ENCODE assay signal across 18 cellular contexts in the genomic region with DNA sequence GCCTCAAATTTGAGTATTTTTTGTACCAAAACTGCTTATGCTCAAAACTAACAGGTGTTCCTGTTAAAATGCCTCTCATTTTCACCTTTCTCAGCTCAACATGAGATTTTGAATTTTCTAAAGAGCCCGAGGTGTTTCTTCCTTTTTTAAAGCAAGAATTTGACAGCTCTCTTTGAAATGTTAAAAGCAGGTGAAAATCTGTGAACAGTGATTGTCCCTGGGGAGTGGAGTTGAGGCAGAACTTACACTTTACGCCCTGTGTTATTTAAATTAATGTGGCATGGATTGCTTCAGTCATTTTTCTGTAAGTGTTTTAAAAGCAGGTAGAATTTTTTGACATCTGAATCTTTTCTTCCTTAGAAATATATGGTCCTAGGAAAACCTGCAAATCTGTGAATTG. TPM values are rescaled to one million over a fixed set of nuclear protein-coding genes. Genes with fewer than 3 reads are reported as not detected.
DNase-seq lines count a peak whose midpoint lies in the region; ATAC-seq and TF ChIP-seq lines count a peak whose summit lies in the region.
"Had no signal": no experiment of that assay in that cellular context is flagged by ENCODE, and none has a peak within 500 bp of the region (broad histone marks: within the 10 kb centered on the region; RNA-seq: fewer than 3 reads in every experiment).

No MANE protein-coding gene starts in this region.

- peaks cover 60% of the 10 kb centered on the region for H3K4me1 Mint-ChIP-seq in GM23338
- H3K4me1 Mint-ChIP-seq: CD4-positive, CD25-positive, alpha-beta regulatory T cell had no signal

- H3K9me3 ChIP-seq in OCI-LY3 (ENCODE audit: insufficient read depth, low read length) (no peaks in the 10 kb centered on the region), colonic mucosa (no peaks in the 10 kb centered on the region)
- H3K9me3 ChIP-seq: HAP-1 had no signal

- H3K79me2 ChIP-seq in GM23338 (replicated peaks; ENCODE audit: insufficient read depth) (no peaks in the 10 kb centered on the region), OCI-LY3 (ENCODE audit: low read length) (peaks cover 98% of the 10 kb centered on the region), mesendoderm (ENCODE audit: control insufficient read depth, insufficient read depth, low read length) (no peaks in the 10 kb centered on the region)

- H3K9me3 Mint-ChIP-seq in GM23338: peaks cover 18% of the 10 kb centered on the region; the same call in 2 of the 3 replicates

- no peaks in the 10 kb centered on the region for H3K79me1 ChIP-seq in mesendoderm (ENCODE audit: low read length)

- no peak overlapping the region for H3K4ac ChIP-seq in mesendoderm (ENCODE audit: low read depth, low read length)

- DNase-seq in GM23338 (ENCODE audit: low spot score) (no peak), colonic mucosa (no peak), mesendoderm (peak; percentile 27), NCI-H2196 treated with DMSO at 0.1 percent for 48 hours (lab: John Stamatoyannopoulos, UW; ENCODE audit: unreplicated experiment) (no peak), occipital lobe (lab: John Stamatoyannopoulos, UW) (no peak), amniotic stem cell (lab: John Stamatoyannopoulos, UW) (no peak)
- DNase-seq: 8988T; ACHN; CD4-positive, CD25-positive, alpha-beta regulatory T cell; DMS53; GM23248; IMR-90 had no signal

- H3K18ac ChIP-seq in mesendoderm (ENCODE audit: low read length): no peak overlapping the region

- H3K4me1 ChIP-seq in GM23338 (ENCODE audit: insufficient read depth): peaks cover 49% of the 10 kb centered on the region
- peaks cover 55% of the 10 kb centered on the region for H3K4me1 ChIP-seq in OCI-LY3 (ENCODE audit: low read length)
- no peaks in the 10 kb centered on the region for H3K4me1 ChIP-seq in colonic mucosa
- H3K4me1 ChIP-seq in mesendoderm (ENCODE audit: control insufficient read depth, low read depth, low read length): peaks cover 13% of the 10 kb centered on the region
- H3K4me1 ChIP-seq: BLaER1 treated with 17β-estradiol and CSF1 and Interleukin-3, amounts not matched to agents 10 nM and 100 nM had no signal

- H3K4me2 ChIP-seq in GM23338: peak overlapping the region; percentile 63
- H3K4me2 ChIP-seq in OCI-LY3 (ENCODE audit: low read length): peak overlapping the region; percentile 39; the same call in 1 of the 2 replicates
- no peak overlapping the region for H3K4me2 ChIP-seq in mesendoderm (ENCODE audit: low read length)
- H3K4me2 ChIP-seq: BLaER1 treated with 17β-estradiol and CSF1 and Interleukin-3, amounts not matched to agents 10 nM and 100 nM had no signal

- H3K4me3 ChIP-seq in GM23338: peak overlapping the region; percentile 12; the same call in 1 of the 2 replicates
- no peak overlapping the region for H3K4me3 ChIP-seq in OCI-LY3 (ENCODE audit: low read length)
- no peak overlapping the region for H3K4me3 ChIP-seq in colonic mucosa
- no peak overlapping the region for H3K4me3 ChIP-seq in mesendoderm (ENCODE audit: low read length)
- H3K4me3 ChIP-seq: BLaER1 treated with 17β-estradiol and CSF1 and Interleukin-3, amounts not matched to agents 10 nM and 100 nM; GM23248; HAP-1 had no signal

- H3F3A ChIP-seq in GM23338 (replicated peaks; ENCODE audit: low read depth): no peaks in the 10 kb centered on the region

- no peak overlapping the region for H2BK120ac ChIP-seq in mesendoderm (ENCODE audit: low read depth, low read length)

- no peak overlapping the region for H3K23ac ChIP-seq in mesendoderm (ENCODE audit: low read length)

- WGBS in mesendoderm (ENCODE audit: extremely low coverage, insufficient coverage, low lambda C conversion rate): no CpG with 5 or more reads among the region's 2 CpGs

- H3K9me2 ChIP-seq in GM23338 (ENCODE audit: insufficient read depth): 0 out of 2 replicates have a peak, but pooled peaks cover 3% of the 10 kb centered on the region

- peak overlapping the region; percentile 36; the same call in 1 of the 3 replicates for H3K4me3 Mint-ChIP-seq in GM23338
- H3K4me3 Mint-ChIP-seq: CD4-positive, CD25-positive, alpha-beta regulatory T cell had no signal

- H3K27me3 ChIP-seq in GM23338 (ENCODE audit: insufficient read depth) (no peaks in the 10 kb centered on the region), OCI-LY3 (ENCODE audit: low read depth, low read length) (no peaks in the 10 kb centered on the region), colonic mucosa (no peaks in the 10 kb centered on the region), mesendoderm (ENCODE audit: insufficient read depth, low read length, poor library complexity) (no peaks in the 10 kb centered on the region)
- H3K27me3 ChIP-seq: BLaER1 treated with 17β-estradiol and CSF1 and Interleukin-3, amounts not matched to agents 10 nM and 100 nM had no signal

- intact Hi-C loops in colonic mucosa (cut with DNase I): loop anchor here (5.0 kb wide), 1 partner anchor 38 kb away; no protein-coding TSS in a partner anchor

- H2AFZ ChIP-seq in GM23338 (no peak overlapping the region), OCI-LY3 (ENCODE audit: low read depth, low read length) (no peak overlapping the region)
- H2AFZ ChIP-seq: GM23248 had no signal

- no peak for TF ChIP-seq CTCF in GM23338 (conservative IDR thresholded peaks at IDR 0.05; ENCODE audit: low read depth in 2 of 2)
- TF ChIP-seq CTCF in OCI-LY3 (IDR thresholded peaks at IDR 0.05; ENCODE audit: low read depth, low read length): no peak
- no peak for TF ChIP-seq CTCF in colonic mucosa (IDR thresholded peaks at IDR 0.05)

- H2BK15ac ChIP-seq in mesendoderm (replicated peaks; ENCODE audit: low read depth): no peak overlapping the region

- no peaks in the 10 kb centered on the region for H3K36me3 ChIP-seq in GM23338 (ENCODE audit: insufficient read depth)
- peaks cover 36% of the 10 kb centered on the region for H3K36me3 ChIP-seq in OCI-LY3 (replicated peaks; ENCODE audit: low read depth, low read length)
- H3K36me3 ChIP-seq in colonic mucosa: no peaks in the 10 kb centered on the region
- no peaks in the 10 kb centered on the region for H3K36me3 ChIP-seq in mesendoderm (ENCODE audit: control insufficient read depth, insufficient read depth, low read length)
- H3K36me3 ChIP-seq: BLaER1 treated with 17β-estradiol and CSF1 and Interleukin-3, amounts not matched to agents 10 nM and 100 nM; HAP-1 had no signal

- H3K27ac ChIP-seq in GM23338 (ENCODE audit: low read depth): no peak overlapping the region
- peak overlapping the region; percentile 10 for H3K27ac ChIP-seq in OCI-LY3 (ENCODE audit: low read length)
- peak overlapping the region; percentile 48 for H3K27ac ChIP-seq in colonic mucosa
- H3K27ac ChIP-seq in mesendoderm (ENCODE audit: low read depth, low read length): no peak overlapping the region
- H3K27ac ChIP-seq: BLaER1 treated with 17β-estradiol and CSF1 and Interleukin-3, amounts not matched to agents 10 nM and 100 nM; GM23248; HL-60 had no signal

- H4K8ac ChIP-seq in mesendoderm (ENCODE audit: low read depth, low read length): no peak overlapping the region

- H3K27me3 Mint-ChIP-seq in GM23338 (ENCODE audit: insufficient read depth, low read depth, poor library complexity): peaks cover 6% of the 10 kb centered on the region

- H4K20me1 ChIP-seq in GM23338 (replicated peaks; ENCODE audit: insufficient read depth): no peaks in the 10 kb centered on the region
- H4K20me1 ChIP-seq in OCI-LY3 (ENCODE audit: insufficient read depth, low read length): peaks cover 58% of the 10 kb centered on the region
- H4K20me1 ChIP-seq: BLaER1 treated with 17β-estradiol and CSF1 and Interleukin-3, amounts not matched to agents 10 nM and 100 nM had no signal

- H3K36me3 Mint-ChIP-seq in GM23338 (ENCODE audit: low read depth): no peaks in the 10 kb centered on the region; the same call in 2 of the 3 replicates
- H3K36me3 Mint-ChIP-seq: CD4-positive, CD25-positive, alpha-beta regulatory T cell had no signal

- H4K5ac ChIP-seq in mesendoderm (ENCODE audit: low read length): no peak overlapping the region

- no peak overlapping the region for H3K9ac ChIP-seq in OCI-LY3 (ENCODE audit: low read length)
- peak overlapping the region in 1 of 2 donors; percentile 3 for H3K9ac ChIP-seq in colonic mucosa (ENCODE audit: low read depth in 2 of 2, low read length in 2 of 2)
- H3K9ac ChIP-seq in mesendoderm (ENCODE audit: low read length): no peak overlapping the region
- H3K9ac ChIP-seq: BLaER1 treated with 17β-estradiol and CSF1 and Interleukin-3, amounts not matched to agents 10 nM and 100 nM; GM23248 had no signal

- no peak overlapping the region for H3K27ac Mint-ChIP-seq in GM23338
- H3K27ac Mint-ChIP-seq: CD4-positive, CD25-positive, alpha-beta regulatory T cell had no signal

- ATAC-seq in GM23338 (no peak), HG02678 (IDR thresholded peaks at IDR 0.05; ENCODE audit: unreplicated experiment) (no peak)

- H3K56ac ChIP-seq in mesendoderm (ENCODE audit: low read length): no peak overlapping the region

- no peak overlapping the region for H2BK5ac ChIP-seq in mesendoderm (ENCODE audit: low read length)

- no peak overlapping the region for H2AK5ac ChIP-seq in mesendoderm (ENCODE audit: low read length)

TF ChIP-seq in GM23338, 12 proteins besides CTCF, POLR2A, EP300 and RAD21 (continues in another document):
- TF ChIP-seq NANOG (IDR thresholded peaks at IDR 0.05; ENCODE audit: borderline replicate concordance) (no peak), STAT1 (IDR thresholded peaks at IDR 0.05; ENCODE audit: unreplicated experiment) (no peak)
- TF ChIP-seq, protein P1, sequence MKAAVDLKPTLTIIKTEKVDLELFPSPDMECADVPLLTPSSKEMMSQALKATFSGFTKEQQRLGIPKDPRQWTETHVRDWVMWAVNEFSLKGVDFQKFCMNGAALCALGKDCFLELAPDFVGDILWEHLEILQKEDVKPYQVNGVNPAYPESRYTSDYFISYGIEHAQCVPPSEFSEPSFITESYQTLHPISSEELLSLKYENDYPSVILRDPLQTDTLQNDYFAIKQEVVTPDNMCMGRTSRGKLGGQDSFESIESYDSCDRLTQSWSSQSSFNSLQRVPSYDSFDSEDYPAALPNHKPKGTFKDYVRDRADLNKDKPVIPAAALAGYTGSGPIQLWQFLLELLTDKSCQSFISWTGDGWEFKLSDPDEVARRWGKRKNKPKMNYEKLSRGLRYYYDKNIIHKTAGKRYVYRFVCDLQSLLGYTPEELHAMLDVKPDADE (IDR thresholded peaks at IDR 0.05): no peak

RNA-seq across cellular contexts. Expression of a gene that starts 9.2 kb away (rescaled TPM):
- not detected in 2 replicates for total RNA-seq in GM23338 (2014; rRNA removed; shearing (Covaris generic))
- not detected in 2 replicates for polyA plus RNA-seq in GM23338 (2016; fragmentation: Nextera tagmentation; extraction: Ambion mirVana)
- total RNA-seq in colonic mucosa (100 to 1,000 TPM; 515 to 560 TPM), occipital lobe (not detected)
- not detected for polyA plus RNA-seq in mesendoderm (2013, experiment 1 of 2)
- polyA plus RNA-seq in mesendoderm (2013, experiment 2 of 2): not detected
- total RNA-seq: CD4-positive, CD25-positive, alpha-beta regulatory T cell; Daoy; GM23248; IMR-90 had no signal
- polyA plus RNA-seq: CD4-positive, CD25-positive, alpha-beta regulatory T cell; GM23248; IMR-90 had no signal

RNA-seq across cellular contexts. Expression of a gene that starts 25.1 kb away (rescaled TPM):
- total RNA-seq in GM23338 (2014; rRNA removed; shearing (Covaris generic)): 105 and 106 TPM in 2 replicates
- 95.9 and 97.1 TPM in 2 replicates for polyA plus RNA-seq in GM23338 (2016; fragmentation: Nextera tagmentation; extraction: Ambion mirVana)
- total RNA-seq in colonic mucosa: 100 to 1,000 TPM; 284 to 404 TPM
- 77.3 TPM for polyA plus RNA-seq in mesendoderm (2013, experiment 1 of 2)
- 76.6 TPM for polyA plus RNA-seq in mesendoderm (2013, experiment 2 of 2)
- 146 TPM for total RNA-seq in occipital lobe

RNA-seq across cellular contexts. Expression of a gene that starts 29.9 kb away (rescaled TPM):
- 6.6 and 6.7 TPM in 2 replicates for total RNA-seq in GM23338 (2014; rRNA removed; shearing (Covaris generic))
- polyA plus RNA-seq in GM23338 (2016; fragmentation: Nextera tagmentation; extraction: Ambion mirVana): 3.2 TPM in 2 replicates
- total RNA-seq in colonic mucosa: 100 to 1,000 TPM in 1 of 2 donors, 10 to 100 TPM in 1; 99.3 to 105 TPM
- 6.2 TPM for polyA plus RNA-seq in mesendoderm (2013, experiment 1 of 2)
- polyA plus RNA-seq in mesendoderm (2013, experiment 2 of 2): 5.9 TPM
- 1.2 TPM for total RNA-seq in occipital lobe
- total RNA-seq: Daoy, GM23248, IMR-90 had no signal
- polyA plus RNA-seq: GM23248, IMR-90 had no signal

Comparison
In these comparisons a context has a peak if more than half of its experiments do, and no peak if none do; other contexts are left out.
1. H3K27ac ChIP-seq: peak in OCI-LY3 (single experiment) and colonic mucosa (single experiment); none in GM23338 (single experiment) and mesendoderm (single experiment).
2. RNA of a gene that starts 9.2 kb away (total RNA-seq): 515 to 560 TPM in colonic mucosa; not detected in GM23338 and not detected in occipital lobe (single experiment); every median in the first group is over 100 times any median in the second.
3. RNA of a gene that starts 29.9 kb away (total RNA-seq): 99.3 to 105 TPM in colonic mucosa; 6.6 to 6.7 TPM in GM23338 and 1.2 TPM in occipital lobe (single experiment); every median in the first group is over 10 times any median in the second.